ENCODE assay signal across 11 cellular contexts in the genomic region with DNA sequence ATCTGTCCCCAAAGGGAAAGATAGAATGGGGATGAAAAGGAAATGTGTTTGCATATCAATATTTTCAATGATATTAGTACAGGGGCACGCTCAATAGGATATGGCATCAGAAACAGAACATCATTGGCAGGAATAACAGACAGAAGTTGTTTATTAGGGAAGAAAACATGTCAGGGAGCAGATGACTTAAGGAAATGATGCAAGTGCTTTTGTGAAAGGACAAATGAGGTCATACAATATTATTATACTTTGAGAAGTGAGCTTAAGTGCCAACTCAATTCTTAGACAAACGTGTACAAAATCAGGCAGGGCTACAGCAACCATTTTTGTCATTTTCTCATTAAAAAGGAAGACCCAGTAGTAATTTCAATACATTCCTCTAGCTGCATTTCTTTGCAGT.
DNase-seq lines count a peak whose midpoint lies in the region; FAIRE-seq and TF ChIP-seq lines count a peak whose summit lies in the region.
"Had no signal": no experiment of that assay in that cellular context is flagged by ENCODE, and none has a peak within 500 bp of the region (broad histone marks: within the 10 kb centered on the region; RNA-seq: fewer than 3 reads in every experiment).

No MANE protein-coding gene starts in this region.

- no peak overlapping the region for H3K4me3 Mint-ChIP-seq in astrocyte (ENCODE audit: unreplicated experiment)
- no peak overlapping the region for H3K4me3 Mint-ChIP-seq in activated naive CD4-positive, alpha-beta T cell treated with anti-CD3 and anti-CD28 coated beads, Interleukin-2, amount 10 ng/mL, durations not matched to agents 7 days and 5 days

- H3K9me3 ChIP-seq in astrocyte (ENCODE audit: insufficient read depth, low read depth, low read length), result no peaks in the 10 kb centered on the region
- no peaks in the 10 kb centered on the region for H3K9me3 ChIP-seq in skeletal muscle satellite cell (replicated peaks; ENCODE audit: low read length)

- H3K9me3 Mint-ChIP-seq in astrocyte (ENCODE audit: unreplicated experiment), result no peaks in the 10 kb centered on the region
- H3K9me3 Mint-ChIP-seq in activated naive CD4-positive, alpha-beta T cell treated with anti-CD3 and anti-CD28 coated beads, Interleukin-2, amount 10 ng/mL, durations not matched to agents 7 days and 5 days, result no peaks in the 10 kb centered on the region

- no peaks in the 10 kb centered on the region for H3K36me3 ChIP-seq in astrocyte (ENCODE audit: insufficient read depth, low read length)
- H3K36me3 ChIP-seq in skeletal muscle satellite cell (ENCODE audit: insufficient read depth, low read length), result no peaks in the 10 kb centered on the region

- no peaks in the 10 kb centered on the region for H3K27me3 Mint-ChIP-seq in astrocyte (ENCODE audit: low read depth, unreplicated experiment)
- H3K27me3 Mint-ChIP-seq in activated naive CD4-positive, alpha-beta T cell treated with anti-CD3 and anti-CD28 coated beads, Interleukin-2, amount 10 ng/mL, durations not matched to agents 7 days and 5 days, result no peaks in the 10 kb centered on the region

- CTCF ChIA-PET in activated naive CD4-positive, alpha-beta T cell treated with anti-CD3 and anti-CD28 coated beads, Interleukin-2, amount 10 ng/mL, durations not matched to agents 7 days and 5 days (lab: Charles Lee), result no interaction called here

- H3K4me3 ChIP-seq in astrocyte (ENCODE audit: insufficient read depth, low read depth, low read length) (no peak overlapping the region), skeletal muscle satellite cell (ENCODE audit: low read length) (no peak overlapping the region)

- peaks cover 2% of the 10 kb centered on the region for H3K36me3 Mint-ChIP-seq in astrocyte (ENCODE audit: low read depth, unreplicated experiment)
- H3K36me3 Mint-ChIP-seq in activated naive CD4-positive, alpha-beta T cell treated with anti-CD3 and anti-CD28 coated beads, Interleukin-2, amount 10 ng/mL, durations not matched to agents 7 days and 5 days, result no peaks in the 10 kb centered on the region

- H4K20me1 ChIP-seq in astrocyte (ENCODE audit: insufficient read depth, low read length), result no peaks in the 10 kb centered on the region

- no peak overlapping the region for H2AFZ ChIP-seq in astrocyte (ENCODE audit: low read depth, low read length)

- H3K4me1 Mint-ChIP-seq in astrocyte (ENCODE audit: low read depth, unreplicated experiment), result peaks cover 32% of the 10 kb centered on the region
- H3K4me1 Mint-ChIP-seq in activated naive CD4-positive, alpha-beta T cell treated with anti-CD3 and anti-CD28 coated beads, Interleukin-2, amount 10 ng/mL, durations not matched to agents 7 days and 5 days, result no peaks in the 10 kb centered on the region

- H3K9ac ChIP-seq in astrocyte (ENCODE audit: low read length) (peak overlapping the region; percentile 62), skeletal muscle satellite cell (ENCODE audit: low read depth, low read length) (peak overlapping the region; percentile 78)

- no peak for TF ChIP-seq CTCF in astrocyte (IDR thresholded peaks at IDR 0.05; ENCODE audit: insufficient read depth, low read depth, low read length)

- peak overlapping the region; percentile 78 for H3K4me2 ChIP-seq in astrocyte (ENCODE audit: low read length)
- H3K4me2 ChIP-seq in skeletal muscle satellite cell (ENCODE audit: low read length), result peak overlapping the region; percentile 80

- H3K79me2 ChIP-seq in astrocyte (ENCODE audit: insufficient read depth, low read length), result no peaks in the 10 kb centered on the region

- H3K27ac ChIP-seq in astrocyte (ENCODE audit: low read depth, low read length), result no peak overlapping the region

- no peaks in the 10 kb centered on the region for H3K27me3 ChIP-seq in astrocyte (ENCODE audit: insufficient read depth, low read length)
- no peaks in the 10 kb centered on the region for H3K27me3 ChIP-seq in skeletal muscle satellite cell (ENCODE audit: control insufficient read depth, insufficient read depth, low read length)

- peaks cover 19% of the 10 kb centered on the region for H3K4me1 ChIP-seq in astrocyte (ENCODE audit: insufficient read depth, low read length)
- peaks cover 31% of the 10 kb centered on the region for H3K4me1 ChIP-seq in skeletal muscle satellite cell (ENCODE audit: control insufficient read depth, insufficient read depth, low read length)

- DNase-seq in HCEC 1CT (peak; percentile 59), astrocyte (ENCODE audit: low read depth) (peak; percentile 52), globus pallidus (ENCODE audit: low spot score) (peak; percentile 7), D341Med (ENCODE audit: low spot score) (no peak), DMS79 treated with DMSO at 0.1 percent for 48 hours (lab: John Stamatoyannopoulos, UW) (no peak), iPS-NIHi11 (ENCODE audit: low spot score) (no peak)
- DNase-seq in activated naive CD4-positive, alpha-beta T cell treated with anti-CD3 and anti-CD28 coated beads, Interleukin-2, amount 10 ng/mL, durations not matched to agents 7 days and 5 days, result no peak
- DNase-seq: NCI-H1436 treated with DMSO at 0.1 percent for 48 hours; stimulated activated naive CD4-positive, alpha-beta T cell treated with Interleukin-2 at 50 U/mL for 16 hours; T-helper 2 cell had no signal

- H3K27ac Mint-ChIP-seq in astrocyte (ENCODE audit: unreplicated experiment), result peak overlapping the region; percentile 88
- no peak overlapping the region for H3K27ac Mint-ChIP-seq in activated naive CD4-positive, alpha-beta T cell treated with anti-CD3 and anti-CD28 coated beads, Interleukin-2, amount 10 ng/mL, durations not matched to agents 7 days and 5 days

- no peak for FAIRE-seq in astrocyte (lab: Jason Lieb, UNC)

Comparison
In these comparisons a context has a peak if more than half of its experiments do, and no peak if none do; other contexts are left out.
1. DNase-seq: peak in HCEC 1CT (single experiment), astrocyte (single experiment) and globus pallidus (single experiment); none in activated naive CD4-positive, alpha-beta T cell treated with anti-CD3 and anti-CD28 coated beads, Interleukin-2, amount 10 ng/mL, durations not matched to agents 7 days and 5 days (single experiment), D341Med (single experiment), DMS79 treated with DMSO at 0.1 percent for 48 hours (single experiment) and iPS-NIHi11 (single experiment).